Comparison of ENCODE assay signal across 1 cellular context in genomic region chr3:88195951-88196434, GRCh38.
TF ChIP-seq lines count a peak whose summit lies in the region.

No MANE protein-coding gene starts in this region.

TF ChIP-seq in K562, 482 proteins besides CTCF, POLR2A, EP300 and RAD21 (continued from another document and continues in another):
- TF ChIP-seq SMAD4 (CRISPR knock-in tag; conservative IDR thresholded peaks at IDR 0.05) (peak; percentile 53; the same call in 1 of the 2 replicates), MXI1 (IDR thresholded peaks at IDR 0.05; ENCODE audit: low read depth, low read length) (no peak), ZNF76 (CRISPR knock-in tag; IDR thresholded peaks at IDR 0.05; ENCODE audit: borderline replicate concordance) (no peak), EGR1 (conservative IDR thresholded peaks at IDR 0.05) (peak; percentile 43), POLR2H (tag; IDR thresholded peaks at IDR 0.05; ENCODE audit: low read depth) (no peak), TCF7 (IDR thresholded peaks at IDR 0.05; ENCODE audit: borderline replicate concordance) (no peak), ESRRA (IDR thresholded peaks at IDR 0.05; ENCODE audit: borderline replicate concordance, low read depth) (peak; percentile 78), THAP12 (CRISPR knock-in tag; IDR thresholded peaks at IDR 0.05) (no peak), MCM7 (IDR thresholded peaks at IDR 0.05) (no peak), ZNF140 (CRISPR knock-in tag; IDR thresholded peaks at IDR 0.05) (no peak), NR2C2 (CRISPR knock-in tag; IDR thresholded peaks at IDR 0.05) (no peak), NR2C2 (tag; IDR thresholded peaks at IDR 0.05) (peak; percentile 65), THRA (IDR thresholded peaks at IDR 0.05) (no peak), HDAC1 (IDR thresholded peaks at IDR 0.05) (no peak), ZNF174 (CRISPR knock-in tag; IDR thresholded peaks at IDR 0.05) (no peak), ZNF408 (CRISPR knock-in tag; IDR thresholded peaks at IDR 0.05; ENCODE audit: low read depth) (no peak), PTTG1 (tag; IDR thresholded peaks at IDR 0.05; ENCODE audit: low read depth) (0 out of 2 replicates have a peak, but pooled peaks have one; percentile 25), SMAD2 (IDR thresholded peaks at IDR 0.05; ENCODE audit: low read depth, low read length) (no peak), BRF2 (IDR thresholded peaks at IDR 0.05; ENCODE audit: borderline replicate concordance, insufficient read depth, insufficient read length) (no peak), KLF13 (tag; IDR thresholded peaks at IDR 0.05; ENCODE audit: borderline replicate concordance, low read depth) (no peak), HMG20A (CRISPR knock-in tag; conservative IDR thresholded peaks at IDR 0.05) (no peak), ZNF589 (CRISPR knock-in tag; IDR thresholded peaks at IDR 0.05; ENCODE audit: low read depth) (0 out of 2 replicates have a peak, but pooled peaks have one; percentile 40), ZKSCAN8 (CRISPR knock-in tag; IDR thresholded peaks at IDR 0.05) (peak; percentile 82; the same call in 1 of the 2 replicates), CREB3 (tag; conservative IDR thresholded peaks at IDR 0.05; ENCODE audit: low read depth) (peak; percentile 91), YY1 (IDR thresholded peaks at IDR 0.05; ENCODE audit: borderline replicate concordance in 1 of 3, control insufficient read depth in 1 of 3, extremely low read depth in 1 of 3, insufficient read depth in 3 of 3, insufficient read length in 1 of 3, insufficient replicate concordance in 2 of 3, low read depth in 1 of 3, low read length in 2 of 3) (peak in 2 of 3 experiments; percentile 34 to 89), ETV1 (tag; conservative IDR thresholded peaks at IDR 0.05; ENCODE audit: low read depth) (no peak), CBFB (CRISPR knock-in tag; IDR thresholded peaks at IDR 0.05) (no peak), NFIX (CRISPR knock-in tag; IDR thresholded peaks at IDR 0.05; ENCODE audit: low read depth) (no peak), ZNF133 (CRISPR knock-in tag; IDR thresholded peaks at IDR 0.05) (no peak), ZNF316 (IDR thresholded peaks at IDR 0.05) (no peak), ZNF354B (CRISPR knock-in tag; IDR thresholded peaks at IDR 0.05) (no peak), ZNF551 (CRISPR knock-in tag; IDR thresholded peaks at IDR 0.05) (no peak), FOSL1 (tag; conservative IDR thresholded peaks at IDR 0.05) (peak; percentile 85), ATF1 (CRISPR knock-in tag; IDR thresholded peaks at IDR 0.05) (no peak), ATF1 (tag; IDR thresholded peaks at IDR 0.05) (peak; percentile 27; the same call in 1 of the 2 replicates), SP1 (CRISPR knock-in tag; IDR thresholded peaks at IDR 0.05) (no peak), ATF3 (IDR thresholded peaks at IDR 0.05) (peak; percentile 41; the same call in 1 of the 2 replicates), ATF3 (CRISPR knock-in tag; conservative IDR thresholded peaks at IDR 0.05) (no peak), FOXK2 (conservative IDR thresholded peaks at IDR 0.05 in 1 of 2, IDR thresholded peaks at IDR 0.05 in 1 of 2; ENCODE audit: low read depth in 2 of 2) (0 out of 4 replicates have a peak, but pooled peaks of 1 of the 2 experiments have one; percentile 29), PCBP2 (IDR thresholded peaks at IDR 0.05; ENCODE audit: low read depth, low read length, poor library complexity, severe bottlenecking) (no peak), RBM15 (IDR thresholded peaks at IDR 0.05; ENCODE audit: insufficient read depth, low read length) (no peak), ETS2 (tag; IDR thresholded peaks at IDR 0.05; ENCODE audit: borderline replicate concordance, poor library complexity, severe bottlenecking) (no peak), HNRNPK (IDR thresholded peaks at IDR 0.05; ENCODE audit: low read depth, low read length, poor library complexity, severe bottlenecking) (no peak), NCOA6 (IDR thresholded peaks at IDR 0.05) (no peak), ZNF407 (IDR thresholded peaks at IDR 0.05; ENCODE audit: low read depth) (no peak), NFRKB (IDR thresholded peaks at IDR 0.05; ENCODE audit: low read depth) (peak; percentile 79; the same call in 1 of the 2 replicates), ATF6 (CRISPR knock-in tag; IDR thresholded peaks at IDR 0.05) (no peak), ZNF740 (CRISPR knock-in tag; IDR thresholded peaks at IDR 0.05) (no peak), ZNF740 (tag; IDR thresholded peaks at IDR 0.05) (peak in 1 of 2 experiments; percentile 63; a peak in 1 of 4 replicates), KLF10 (CRISPR knock-in tag; IDR thresholded peaks at IDR 0.05) (no peak), ZNF24 (IDR thresholded peaks at IDR 0.05) (no peak), SLC30A9 (CRISPR knock-in tag; IDR thresholded peaks at IDR 0.05) (no peak)
